8 cellular contexts compared by ENCODE assay signal in the genomic region with DNA sequence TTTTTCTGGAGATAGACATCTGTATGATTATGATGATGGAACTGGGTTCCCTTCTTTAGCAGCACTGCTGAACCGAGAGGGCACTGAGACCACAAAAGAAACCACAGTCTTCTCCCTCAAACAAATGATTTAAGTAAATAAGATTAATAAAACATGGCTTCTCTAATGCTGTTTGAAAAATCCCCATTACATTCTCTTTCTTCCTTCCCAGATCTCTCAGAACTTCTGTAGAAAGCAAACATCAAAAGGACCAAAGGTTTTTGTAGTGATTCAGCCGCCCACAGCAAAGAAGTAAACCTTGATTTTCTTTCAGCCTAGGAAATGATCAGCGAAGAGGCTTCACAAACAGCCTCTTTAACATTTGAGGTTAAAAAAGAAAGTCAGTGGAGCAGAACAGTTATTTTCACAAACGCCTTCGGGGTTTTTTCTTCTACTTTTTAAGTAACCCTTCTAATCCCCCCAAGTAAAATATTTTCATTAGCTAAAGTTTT.
DNase-seq lines count a peak whose midpoint lies in the region; ATAC-seq and TF ChIP-seq lines count a peak whose summit lies in the region.

No MANE protein-coding gene starts in this region.

- no peak for TF ChIP-seq CTCF in CD14-positive monocyte (IDR thresholded peaks at IDR 0.05)

- DNase-seq in LoVo (ENCODE audit: low spot score) (peak; percentile 22), putamen (ENCODE audit: low spot score) (no peak), CD14-positive monocyte (ENCODE audit: low spot score) (no peak), head of caudate nucleus (no peak)
- DNase-seq in central memory CD4-positive, alpha-beta T cell: peak; percentile 60
- DNase-seq in stimulated activated CD4-positive, alpha-beta T cell treated with anti-CD3 and anti-CD28 coated beads, Interleukin-2, amount 100 ng/mL, for 4 hours (ENCODE audit: low read depth): peak; percentile 24

- ATAC-seq in GM18505 (IDR thresholded peaks at IDR 0.05; ENCODE audit: unreplicated experiment) (peak; percentile 80), GM21786 (IDR thresholded peaks at IDR 0.05; ENCODE audit: unreplicated experiment) (peak; percentile 87)

- H3K9me3 Mint-ChIP-seq in CD14-positive monocyte: no peaks in the 10 kb centered on the region

- intact Hi-C loops in CD14-positive monocyte (cut with micrococcal nuclease): no loop called here
- intact Hi-C loops in head of caudate nucleus (cut with DNase I): no loop called here

- H3K27me3 Mint-ChIP-seq in CD14-positive monocyte (ENCODE audit: low read depth in 3 of 3): peaks cover 0 to 2% (median 0%) of the 10 kb centered on the region in 3 donors

- no peak for TF ChIP-seq POLR2A in GM18505 (IDR thresholded peaks at IDR 0.05; ENCODE audit: borderline replicate concordance, extremely low read depth, insufficient read depth, insufficient read length)

- peaks cover 4% of the 10 kb centered on the region for H3K4me1 Mint-ChIP-seq in CD14-positive monocyte

- peak overlapping the region in 1 of 7 donors; percentile 2 for H3K27ac Mint-ChIP-seq in CD14-positive monocyte

- H3K36me3 Mint-ChIP-seq in CD14-positive monocyte: no peaks in the 10 kb centered on the region

- no peak overlapping the region for H3K4me3 Mint-ChIP-seq in CD14-positive monocyte

Comparison
In these comparisons a context has a peak if more than half of its experiments do, and no peak if none do; other contexts are left out.
1. DNase-seq: peak in LoVo (single experiment), central memory CD4-positive, alpha-beta T cell (single experiment) and stimulated activated CD4-positive, alpha-beta T cell treated with anti-CD3 and anti-CD28 coated beads, Interleukin-2, amount 100 ng/mL, for 4 hours (single experiment); none in putamen (single experiment), CD14-positive monocyte (single experiment) and head of caudate nucleus (0 of 42).